Comparison of ENCODE assay signal across 1 cellular context in the genomic region with DNA sequence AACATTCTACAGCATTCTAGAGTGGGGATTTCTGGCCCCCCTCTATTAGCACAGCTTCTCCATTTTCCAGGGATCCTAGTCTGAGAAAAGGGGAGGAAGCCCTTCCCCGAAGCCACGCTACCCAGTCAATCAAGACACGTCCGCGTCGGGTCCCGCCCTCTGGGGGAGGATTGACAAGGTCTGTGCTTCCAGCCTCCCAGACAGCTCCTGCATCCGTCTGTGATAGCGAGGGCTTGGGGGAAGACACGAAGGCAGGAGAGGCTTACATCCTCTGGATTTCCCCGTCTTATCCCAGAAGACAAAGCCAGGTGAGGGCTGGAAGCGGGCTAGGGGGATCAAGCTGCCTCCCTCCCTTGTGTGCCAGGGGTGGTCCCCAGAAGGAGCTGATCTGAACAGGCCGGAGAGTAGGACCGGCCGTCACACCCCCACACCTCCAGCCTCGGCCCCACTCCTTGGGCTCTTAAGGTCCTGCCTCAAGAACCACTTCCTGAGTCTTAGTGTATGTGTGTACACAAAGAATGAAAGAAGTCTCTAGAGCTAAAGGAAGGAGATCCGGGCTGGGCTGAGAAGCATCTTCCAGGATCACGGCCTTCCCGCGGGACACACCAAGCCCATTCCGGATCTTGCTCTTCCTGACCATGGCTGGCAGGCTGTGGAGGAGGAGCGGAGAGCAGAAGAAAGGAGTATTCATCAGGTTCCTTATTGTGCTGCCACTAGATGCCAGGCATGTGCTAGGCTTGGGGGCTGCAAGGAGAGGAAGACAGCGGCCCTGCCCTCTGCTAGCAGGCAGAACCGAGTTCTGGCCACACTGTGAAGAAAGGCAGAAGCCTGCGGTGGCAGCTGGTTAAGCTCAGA.
TF ChIP-seq lines count a peak whose summit lies in the region.

No MANE protein-coding gene starts in this region.

TF ChIP-seq in WTC11, 78 proteins besides CTCF, POLR2A, EP300 and RAD21 (continued from another document):
- TF ChIP-seq USF2 (CRISPR knock-in tag; IDR thresholded peaks at IDR 0.05) (no peak), FOXK1 (CRISPR knock-in tag; IDR thresholded peaks at IDR 0.05) (no peak), GRHL2 (CRISPR knock-in tag; IDR thresholded peaks at IDR 0.05; ENCODE audit: insufficient replicate concordance, severe bottlenecking) (no peak), AFF4 (CRISPR knock-in tag; IDR thresholded peaks at IDR 0.05; ENCODE audit: borderline replicate concordance) (no peak), ZNF671 (CRISPR knock-in tag; IDR thresholded peaks at IDR 0.05) (no peak)
- TF ChIP-seq, protein P1, sequence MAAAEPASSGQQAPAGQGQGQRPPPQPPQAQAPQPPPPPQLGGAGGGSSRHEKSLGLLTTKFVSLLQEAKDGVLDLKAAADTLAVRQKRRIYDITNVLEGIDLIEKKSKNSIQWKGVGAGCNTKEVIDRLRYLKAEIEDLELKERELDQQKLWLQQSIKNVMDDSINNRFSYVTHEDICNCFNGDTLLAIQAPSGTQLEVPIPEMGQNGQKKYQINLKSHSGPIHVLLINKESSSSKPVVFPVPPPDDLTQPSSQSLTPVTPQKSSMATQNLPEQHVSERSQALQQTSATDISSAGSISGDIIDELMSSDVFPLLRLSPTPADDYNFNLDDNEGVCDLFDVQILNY (CRISPR knock-in tag; IDR thresholded peaks at IDR 0.05): no peak
TF ChIP-seq in WTC11: peak in this region for 3.
